8 cellular contexts compared by ENCODE assay signal in genomic region chr7:75878312-75878768, GRCh38. TPM values are rescaled to one million over a fixed set of nuclear protein-coding genes. Genes with fewer than 3 reads are reported as not detected.
DNase-seq lines count a peak whose midpoint lies in the region; ATAC-seq and TF ChIP-seq lines count a peak whose summit lies in the region.

No MANE protein-coding gene starts in this region.

- intact Hi-C loops in CD8-positive, alpha-beta T cell (cut with DNase I, micrococcal nuclease) = loop anchor here (1.0 to 10.0 kb wide), 5 partner anchors 36 to 170 kb away; partner anchors contain the start of genes MDH2 (in 2 of the 2), HIP1 (in 1 of the 2) and POR (in 1 of the 2)

- no peak overlapping the region for H2AFZ ChIP-seq in neuron (ENCODE audit: low read depth, low read length)

- peaks cover 18% of the 10 kb centered on the region for H3K4me1 ChIP-seq in CD8-positive, alpha-beta T cell (ENCODE audit: insufficient read depth, low read length)
- H3K4me1 ChIP-seq in effector memory CD4-positive, alpha-beta T cell (ENCODE audit: control insufficient read depth, insufficient read depth, low read length, poor library complexity, severe bottlenecking) = peaks cover 14% of the 10 kb centered on the region
- H3K4me1 ChIP-seq in neuron (ENCODE audit: insufficient read depth, low read length) = peaks cover 16% of the 10 kb centered on the region

- H3K36me3 ChIP-seq in CD8-positive, alpha-beta T cell (ENCODE audit: insufficient read depth, low read length) = peaks cover 9% of the 10 kb centered on the region
- H3K36me3 ChIP-seq in effector memory CD4-positive, alpha-beta T cell (ENCODE audit: control insufficient read depth, insufficient read depth, low read length) = peaks cover 26% of the 10 kb centered on the region
- H3K36me3 ChIP-seq in neuron (ENCODE audit: insufficient read depth, low read length) = peaks cover 26% of the 10 kb centered on the region

- peaks cover 34% of the 10 kb centered on the region for H3K4me1 Mint-ChIP-seq in CD8-positive, alpha-beta T cell (ENCODE audit: low read depth)

- no peaks in the 10 kb centered on the region for H3K27me3 ChIP-seq in CD8-positive, alpha-beta T cell (ENCODE audit: insufficient read depth, low read length)
- H3K27me3 ChIP-seq in effector memory CD4-positive, alpha-beta T cell (replicated peaks; ENCODE audit: control insufficient read depth, insufficient read depth, low read length, poor library complexity, severe bottlenecking) = no peaks in the 10 kb centered on the region
- no peaks in the 10 kb centered on the region for H3K27me3 ChIP-seq in neuron (ENCODE audit: insufficient read depth, low read length)

- H3K9me3 Mint-ChIP-seq in CD8-positive, alpha-beta T cell = no peaks in the 10 kb centered on the region

- H3K27me3 Mint-ChIP-seq in CD8-positive, alpha-beta T cell (ENCODE audit: low read depth) = no peaks in the 10 kb centered on the region

- POLR2A ChIA-PET in CD8-positive, alpha-beta T cell (lab: Charles Lee) = interaction anchor here (1.0 to 4.1 kb wide), 4 partner anchors 9 to 51 kb away, joined by 3 to 33 read pairs (median 4); partner anchors contain the start of gene POR

- peak overlapping the region; percentile 58 for H3K27ac ChIP-seq in CD8-positive, alpha-beta T cell (ENCODE audit: low read depth, low read length)
- H3K27ac ChIP-seq in effector memory CD4-positive, alpha-beta T cell (ENCODE audit: insufficient read depth, low read length, poor library complexity, severe bottlenecking) = peak overlapping the region; percentile 91

- peak overlapping the region; percentile 59 for H3K4me3 ChIP-seq in CD8-positive, alpha-beta T cell (ENCODE audit: low read depth, low read length)
- H3K4me3 ChIP-seq in LNCaP clone FGC (ENCODE audit: low read depth, low read length) (peak overlapping the region; percentile 42), neuron (ENCODE audit: low read length) (peak overlapping the region; percentile 37)
- H3K4me3 ChIP-seq in effector memory CD4-positive, alpha-beta T cell (ENCODE audit: insufficient read depth, low read depth, low read length, poor library complexity, severe bottlenecking) = peak overlapping the region; percentile 92

- H3K36me3 Mint-ChIP-seq in CD8-positive, alpha-beta T cell = peaks cover 34% of the 10 kb centered on the region

- H3K4me3 Mint-ChIP-seq in CD8-positive, alpha-beta T cell = peak overlapping the region; percentile 93

- CTCF ChIA-PET in CD8-positive, alpha-beta T cell (lab: Charles Lee) = interaction anchor here (1.2 to 2.2 kb wide), 2 partner anchors 12 to 142 kb away, joined by 5 to 8 read pairs; no protein-coding TSS in a partner anchor

- DNase-seq in CD8-positive, alpha-beta T cell = no peak
- DNase-seq in LNCaP clone FGC (ENCODE audit: low read depth) (no peak), NCI-H510A (lab: John Stamatoyannopoulos, UW) (no peak), islet precursor cell (no peak), GF-D8 (lab: John Stamatoyannopoulos, UW) (no peak)
- DNase-seq in effector memory CD4-positive, alpha-beta T cell = no peak

- no peaks in the 10 kb centered on the region for H3K9me3 ChIP-seq in CD8-positive, alpha-beta T cell (ENCODE audit: low read length)
- no peaks in the 10 kb centered on the region for H3K9me3 ChIP-seq in effector memory CD4-positive, alpha-beta T cell (ENCODE audit: control insufficient read depth, low read length)
- no peaks in the 10 kb centered on the region for H3K9me3 ChIP-seq in neuron (ENCODE audit: low read length)

- peak overlapping the region; percentile 89 for H3K27ac Mint-ChIP-seq in CD8-positive, alpha-beta T cell

- TF ChIP-seq CTCF in CD8-positive, alpha-beta T cell (IDR thresholded peaks at IDR 0.05) = no peak
- TF ChIP-seq CTCF in LNCaP clone FGC (IDR thresholded peaks at IDR 0.05; ENCODE audit: control insufficient read depth, extremely low read depth, insufficient read depth) = no peak

- peak; percentile 32 for ATAC-seq in CD8-positive, alpha-beta T cell
- ATAC-seq in GM21619 (IDR thresholded peaks at IDR 0.05; ENCODE audit: unreplicated experiment) = peak; percentile 32

RNA-seq across cellular contexts. Expression of gene RHBDD2, which starts 0.5 kb away (rescaled TPM):
- 100 to 1,000 TPM; 167 to 173 TPM for total RNA-seq in CD8-positive, alpha-beta T cell

RNA-seq across cellular contexts. Expression of gene POR, which starts 36.6 kb away (rescaled TPM):
- total RNA-seq in CD8-positive, alpha-beta T cell = 10 to 100 TPM; 64.4 to 66.7 TPM

Comparison
In these comparisons a context has a peak if more than half of its experiments do, and no peak if none do; other contexts are left out.
1. H3K4me3 ChIP-seq: peak in every context shown above with its lines; median percentile 92 in effector memory CD4-positive, alpha-beta T cell; 59 in CD8-positive, alpha-beta T cell; 42 in LNCaP clone FGC; 37 in neuron.